Comparison of ENCODE assay signal across 12 cellular contexts in the genomic region with DNA sequence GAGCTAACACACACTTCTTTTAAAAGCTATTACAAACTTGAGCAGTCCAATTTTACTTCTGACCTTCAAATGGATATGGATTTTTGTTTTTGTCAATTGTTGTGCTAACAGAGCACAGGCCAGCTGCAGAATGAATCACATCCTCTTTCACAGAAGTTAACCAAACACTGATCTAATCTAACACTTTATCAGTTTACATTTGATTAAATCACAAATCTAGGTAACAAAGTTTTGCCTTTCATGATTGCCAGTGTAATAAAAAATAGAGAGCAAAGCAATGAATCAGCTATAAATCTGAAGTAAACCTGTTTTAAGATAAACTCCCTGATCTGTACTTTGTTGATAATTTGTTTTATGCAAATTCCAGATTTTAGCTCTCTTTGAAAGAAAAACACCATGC.
DNase-seq lines count a peak whose midpoint lies in the region; ATAC-seq and TF ChIP-seq lines count a peak whose summit lies in the region.
"Had no signal": no experiment of that assay in that cellular context is flagged by ENCODE, and none has a peak within 500 bp of the region (broad histone marks: within the 10 kb centered on the region; RNA-seq: fewer than 3 reads in every experiment).

No MANE protein-coding gene starts in this region.

- TF ChIP-seq RAD21 in HCT116 (IDR thresholded peaks at IDR 0.05; ENCODE audit: low read depth): no peak

- peaks cover 7% of the 10 kb centered on the region for H3K4me1 Mint-ChIP-seq in neural progenitor cell

- no TSS peak for BruUV-seq in HCT116 (replicated peaks; lab: Mats Ljungman, UMichigan)

- H3K79me2 ChIP-seq in HCT116 (ENCODE audit: insufficient read depth, low read length) (no peaks in the 10 kb centered on the region), neural progenitor cell (ENCODE audit: low read depth) (no peaks in the 10 kb centered on the region)

- H3K36me3 ChIP-seq in HCT116 (ENCODE audit: control insufficient read depth in 1 of 2, insufficient read depth in 2 of 2, low read length in 2 of 2) (no peaks in the 10 kb centered on the region), neural progenitor cell (no peaks in the 10 kb centered on the region)

- DNase-seq in A172 (ENCODE audit: low spot score): peak; percentile 11
- DNase-seq in HCT116 (ENCODE audit: low read depth, low spot score): no peak
- DNase-seq in fibroblast of the aortic adventitia (ENCODE audit: low read depth): peak; percentile 43
- no peak for DNase-seq in neural progenitor cell (ENCODE audit: low spot score)
- DNase-seq in NCI-H1694 treated with DMSO at 0.1 percent for 48 hours (lab: John Stamatoyannopoulos, UW): no peak
- DNase-seq in RPMI8226: no peak
- DNase-seq in ecto neural progenitor cell (ENCODE audit: low spot score): no peak
- DNase-seq: activated CD4-positive, alpha-beta T cell treated with anti-CD3 and anti-CD28 coated beads for 1 hour; posterior cingulate gyrus; SHP77 treated with DMSO at 0.1 percent for 48 hours; trophoblast cell had no signal

- H3K9ac ChIP-seq in HCT116 (ENCODE audit: low read length) (no peak overlapping the region), neural progenitor cell (no peak overlapping the region)

- no peaks in the 10 kb centered on the region for H3K9me2 ChIP-seq in HCT116 (ENCODE audit: insufficient read depth)

- H3K4me2 ChIP-seq in HCT116 (ENCODE audit: low read length): no peak overlapping the region
- no peak overlapping the region for H3K4me2 ChIP-seq in neural progenitor cell

- CTCF ChIA-PET in HCT116 (lab: Charles Lee): no interaction called here

- TF ChIP-seq POLR2A in HCT116 (IDR thresholded peaks at IDR 0.05; ENCODE audit: borderline replicate concordance, extremely low read depth, insufficient read depth, insufficient read length): no peak

- TF ChIP-seq CTCF in HCT116 (IDR thresholded peaks at IDR 0.05 in 2 of 3, conservative IDR thresholded peaks at IDR 0.05 in 1 of 3; ENCODE audit: borderline replicate concordance in 1 of 3, insufficient read depth in 1 of 3, low read depth in 2 of 3, low read length in 2 of 3): no peak
- no peak for TF ChIP-seq CTCF in fibroblast of the aortic adventitia (IDR thresholded peaks at IDR 0.05; ENCODE audit: insufficient read depth, low read length)
- TF ChIP-seq CTCF in neural progenitor cell (IDR thresholded peaks at IDR 0.05): no peak

- intact Hi-C loops in HCT116 (cut with micrococcal nuclease): no loop called here

- no peaks in the 10 kb centered on the region for H3K27me3 Mint-ChIP-seq in neural progenitor cell (ENCODE audit: insufficient read depth, low read depth)

- H3K4me3 ChIP-seq in HCT116 (replicated peaks in 1 of 2; ENCODE audit: low read depth in 1 of 2, low read length in 2 of 2) (no peak overlapping the region), fibroblast of the aortic adventitia (ENCODE audit: low read depth, low read length) (no peak overlapping the region), neural progenitor cell (no peak overlapping the region)

- RAD21 ChIA-PET in HCT116 (lab: Charles Lee; ENCODE audit: low non-redundant PET in 1 of 2, low total read pairs in 2 of 2, uncharacterized antibody in 2 of 2, unreplicated experiment in 2 of 2): no interaction called here

- peaks cover 2 to 15% of the 10 kb centered on the region in 2 experiments; a peak in 2 of 4 replicates for H3K4me1 ChIP-seq in HCT116 (ENCODE audit: control insufficient read depth in 1 of 2, insufficient read depth in 2 of 2, low read length in 2 of 2)
- peaks cover 11% of the 10 kb centered on the region for H3K4me1 ChIP-seq in neural progenitor cell

- H3K27ac Mint-ChIP-seq in neural progenitor cell: no peak overlapping the region

- H2AFZ ChIP-seq in HCT116 (ENCODE audit: low read depth, low read length, poor library complexity, severe bottlenecking) (no peak overlapping the region), neural progenitor cell (replicated peaks) (no peak overlapping the region)

- H3K4me3 Mint-ChIP-seq in neural progenitor cell: no peak overlapping the region

- H4K20me1 ChIP-seq in HCT116 (ENCODE audit: insufficient read depth) (no peaks in the 10 kb centered on the region), neural progenitor cell (ENCODE audit: low read depth) (no peaks in the 10 kb centered on the region)

- ATAC-seq in HCT116 (no peak), SK-N-SH treated with all-trans-retinoic acid at 6 μM for 48 hours (peak; percentile 34; the same call in 1 of the 3 replicates)

- POLR2A ChIA-PET in HCT116 (lab: Charles Lee): no interaction called here

- H3K27ac ChIP-seq in HCT116 (ENCODE audit: low read depth, low read length) (no peak overlapping the region), neural progenitor cell (no peak overlapping the region)

- H3F3A ChIP-seq in neural progenitor cell (ENCODE audit: low read depth): no peaks in the 10 kb centered on the region

- H3K9me3 ChIP-seq in HCT116 (ENCODE audit: control insufficient read depth in 1 of 2, insufficient read depth in 1 of 2, low read depth in 1 of 2, low read length in 2 of 2): no peaks in the 10 kb centered on the region
- no peaks in the 10 kb centered on the region for H3K9me3 ChIP-seq in neural progenitor cell (ENCODE audit: low read depth)

- H3K27me3 ChIP-seq in HCT116 (ENCODE audit: insufficient read depth, low read length) (no peaks in the 10 kb centered on the region), neural progenitor cell (no peaks in the 10 kb centered on the region)

- H3K36me3 Mint-ChIP-seq in neural progenitor cell: peaks cover 15% of the 10 kb centered on the region

- no peaks in the 10 kb centered on the region for H3K9me3 Mint-ChIP-seq in neural progenitor cell

TF ChIP-seq in HCT116, 20 proteins besides CTCF, POLR2A, EP300 and RAD21:
- 0 out of 2 replicates have a peak, but pooled peaks have one; percentile 9 for TF ChIP-seq JUND (IDR thresholded peaks at IDR 0.05)
- no peak for TF ChIP-seq FOSL1 (IDR thresholded peaks at IDR 0.05; ENCODE audit: low read depth)
- TF ChIP-seq ELF1 (IDR thresholded peaks at IDR 0.05; ENCODE audit: borderline replicate concordance, low read depth): no peak
- no peak for TF ChIP-seq POLR2AphosphoS5 (IDR thresholded peaks at IDR 0.05; ENCODE audit: low read depth, low read length)

TF ChIP-seq in SK-N-SH treated with all-trans-retinoic acid at 6 μM for 48 hours, 23 proteins besides CTCF, POLR2A, EP300 and RAD21:
- TF ChIP-seq, protein P1, sequence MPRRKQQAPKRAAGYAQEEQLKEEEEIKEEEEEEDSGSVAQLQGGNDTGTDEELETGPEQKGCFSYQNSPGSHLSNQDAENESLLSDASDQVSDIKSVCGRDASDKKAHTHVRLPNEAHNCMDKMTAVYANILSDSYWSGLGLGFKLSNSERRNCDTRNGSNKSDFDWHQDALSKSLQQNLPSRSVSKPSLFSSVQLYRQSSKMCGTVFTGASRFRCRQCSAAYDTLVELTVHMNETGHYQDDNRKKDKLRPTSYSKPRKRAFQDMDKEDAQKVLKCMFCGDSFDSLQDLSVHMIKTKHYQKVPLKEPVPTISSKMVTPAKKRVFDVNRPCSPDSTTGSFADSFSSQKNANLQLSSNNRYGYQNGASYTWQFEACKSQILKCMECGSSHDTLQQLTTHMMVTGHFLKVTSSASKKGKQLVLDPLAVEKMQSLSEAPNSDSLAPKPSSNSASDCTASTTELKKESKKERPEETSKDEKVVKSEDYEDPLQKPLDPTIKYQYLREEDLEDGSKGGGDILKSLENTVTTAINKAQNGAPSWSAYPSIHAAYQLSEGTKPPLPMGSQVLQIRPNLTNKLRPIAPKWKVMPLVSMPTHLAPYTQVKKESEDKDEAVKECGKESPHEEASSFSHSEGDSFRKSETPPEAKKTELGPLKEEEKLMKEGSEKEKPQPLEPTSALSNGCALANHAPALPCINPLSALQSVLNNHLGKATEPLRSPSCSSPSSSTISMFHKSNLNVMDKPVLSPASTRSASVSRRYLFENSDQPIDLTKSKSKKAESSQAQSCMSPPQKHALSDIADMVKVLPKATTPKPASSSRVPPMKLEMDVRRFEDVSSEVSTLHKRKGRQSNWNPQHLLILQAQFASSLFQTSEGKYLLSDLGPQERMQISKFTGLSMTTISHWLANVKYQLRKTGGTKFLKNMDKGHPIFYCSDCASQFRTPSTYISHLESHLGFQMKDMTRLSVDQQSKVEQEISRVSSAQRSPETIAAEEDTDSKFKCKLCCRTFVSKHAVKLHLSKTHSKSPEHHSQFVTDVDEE (CRISPR knock-in tag; IDR thresholded peaks at IDR 0.05): no peak
- TF ChIP-seq ISL1 (CRISPR knock-in tag; IDR thresholded peaks at IDR 0.05) (peak; percentile 88), TCF4 (CRISPR knock-in tag; IDR thresholded peaks at IDR 0.05; ENCODE audit: borderline replicate concordance) (peak; percentile 74; the same call in 1 of the 2 replicates)

Comparison
In these comparisons a context has a peak if more than half of its experiments do, and no peak if none do; other contexts are left out.
1. DNase-seq: peak in A172 (single experiment) and fibroblast of the aortic adventitia (single experiment); none in HCT116 (single experiment), neural progenitor cell (single experiment), NCI-H1694 treated with DMSO at 0.1 percent for 48 hours (single experiment), RPMI8226 (single experiment) and ecto neural progenitor cell (single experiment).